Comparison of ENCODE assay signal across 8 cellular contexts in the genomic region with DNA sequence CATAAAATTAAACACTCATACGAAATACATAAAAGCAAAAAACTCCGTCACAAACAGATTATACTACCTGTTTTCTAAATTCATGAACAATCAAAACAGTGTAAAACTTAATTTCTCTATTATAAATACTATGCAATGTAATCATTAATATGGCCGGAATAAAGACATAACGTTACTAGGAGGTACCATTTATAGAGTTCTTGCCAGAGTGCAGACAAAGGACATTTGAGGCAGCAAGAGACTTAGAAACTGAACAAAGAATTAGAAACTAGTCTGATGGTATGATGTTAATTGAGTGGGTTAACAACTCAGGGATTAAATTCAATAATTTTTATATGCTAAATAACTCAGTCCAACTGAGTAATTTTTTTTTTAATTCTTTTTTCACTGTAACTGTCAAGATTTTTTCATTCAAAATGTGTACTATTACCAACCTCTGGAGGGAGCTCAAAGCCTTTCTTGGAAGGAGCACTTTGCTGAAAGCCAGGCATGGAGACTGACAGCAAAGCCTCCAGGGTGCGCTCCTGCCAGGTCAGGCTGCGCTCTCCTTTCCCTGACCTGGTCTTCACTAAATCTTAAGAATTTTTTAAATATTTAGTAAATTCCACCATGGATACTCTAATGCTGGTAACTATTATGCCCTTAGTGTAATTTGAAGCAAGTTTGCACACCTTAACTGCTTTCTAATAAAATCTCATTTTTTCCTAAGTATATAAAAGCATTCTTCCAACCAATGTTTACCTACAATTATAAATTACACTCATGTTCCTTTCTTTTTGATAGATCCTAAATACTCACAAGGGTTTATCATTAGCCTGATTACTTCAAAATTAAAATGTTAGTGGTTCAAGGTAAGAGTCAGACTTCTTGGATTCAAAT. TPM values are rescaled to one million over a fixed set of nuclear protein-coding genes. Genes with fewer than 3 reads are reported as not detected.
DNase-seq lines count a peak whose midpoint lies in the region; ATAC-seq and TF ChIP-seq lines count a peak whose summit lies in the region.

No MANE protein-coding gene starts in this region.

- no peak overlapping the region for H3K4me3 ChIP-seq in BE2C (ENCODE audit: low read depth, low read length)
- H3K4me3 ChIP-seq in lower lobe of right lung: no peak overlapping the region

- no peak overlapping the region for H3K27ac ChIP-seq in lower lobe of right lung

- no peaks in the 10 kb centered on the region for H3K9me3 ChIP-seq in BE2C
- H3K9me3 ChIP-seq in lower lobe of right lung: no peaks in the 10 kb centered on the region

- peak; percentile 71 for DNase-seq in BE2C
- peak; percentile 31 for DNase-seq in NCI-H2196 treated with DMSO at 0.1 percent for 48 hours (lab: John Stamatoyannopoulos, UW; ENCODE audit: unreplicated experiment)
- DNase-seq in activated CD4-positive, alpha-beta T cell treated with anti-CD3 and anti-CD28 coated beads for 1 hour: peak; percentile 17
- peak; percentile 67 for DNase-seq in ecto neural progenitor cell (ENCODE audit: low spot score)
- DNase-seq in lower lobe of right lung: peak; percentile 55
- peak; percentile 7 for DNase-seq in stimulated activated CD8-positive, alpha-beta memory T cell treated with anti-CD3 and anti-CD28 coated beads, Interleukin-4, amount 100 ng/mL, for 24 hours (ENCODE audit: low read depth)

- intact Hi-C loops in lower lobe of right lung (cut with DNase I): no loop called here

- H3K36me3 ChIP-seq in BE2C (peaks cover 16% of the 10 kb centered on the region), lower lobe of right lung (no peaks in the 10 kb centered on the region)

- H3K27me3 ChIP-seq in BE2C (no peaks in the 10 kb centered on the region), lower lobe of right lung (ENCODE audit: low read depth) (no peaks in the 10 kb centered on the region)

- H3K4me1 ChIP-seq in BE2C (peaks cover 4% of the 10 kb centered on the region; the same call in 1 of the 2 replicates), lower lobe of right lung (no peaks in the 10 kb centered on the region)

- ATAC-seq in GM18867 (IDR thresholded peaks at IDR 0.05; ENCODE audit: unreplicated experiment) (peak; percentile 96), HG03103 (IDR thresholded peaks at IDR 0.05; ENCODE audit: low read depth, unreplicated experiment) (peak; percentile 96), lower lobe of right lung (peak; percentile 85 to 95)

- TF ChIP-seq CTCF in BE2C (IDR thresholded peaks at IDR 0.05; ENCODE audit: low read depth, low read length): peak; percentile 93
- peak; percentile 72 for TF ChIP-seq CTCF in lower lobe of right lung (IDR thresholded peaks at IDR 0.05)

RNA-seq across cellular contexts. Expression of gene WDR35, which starts 34.1 kb away (rescaled TPM):
- 17.8 TPM for polyA plus RNA-seq in BE2C (2012; ENCODE audit: insufficient read depth, insufficient read length, low read depth)
- total RNA-seq in lower lobe of right lung: 8.8 TPM

RNA-seq across cellular contexts. Expression of gene TTC32, which starts 54.0 kb away (rescaled TPM):
- polyA plus RNA-seq in BE2C (2012; ENCODE audit: insufficient read depth, insufficient read length, low read depth): 13.6 TPM
- 10.3 TPM for total RNA-seq in lower lobe of right lung

RNA-seq across cellular contexts. Expression of gene MATN3, which starts 56.7 kb away (rescaled TPM):
- polyA plus RNA-seq in BE2C (2012; ENCODE audit: insufficient read depth, insufficient read length, low read depth): 0.17 TPM
- total RNA-seq in lower lobe of right lung: 8.1 TPM

Comparison
In these comparisons a context has a peak if more than half of its experiments do, and no peak if none do; other contexts are left out.
1. DNase-seq: peak in every context shown above with its lines; median percentile 71 in BE2C; 67 in ecto neural progenitor cell; 55 in lower lobe of right lung; 31 in NCI-H2196 treated with DMSO at 0.1 percent for 48 hours; 17 in activated CD4-positive, alpha-beta T cell treated with anti-CD3 and anti-CD28 coated beads for 1 hour; 7 in stimulated activated CD8-positive, alpha-beta memory T cell treated with anti-CD3 and anti-CD28 coated beads, Interleukin-4, amount 100 ng/mL, for 24 hours.